In the genomic region with DNA sequence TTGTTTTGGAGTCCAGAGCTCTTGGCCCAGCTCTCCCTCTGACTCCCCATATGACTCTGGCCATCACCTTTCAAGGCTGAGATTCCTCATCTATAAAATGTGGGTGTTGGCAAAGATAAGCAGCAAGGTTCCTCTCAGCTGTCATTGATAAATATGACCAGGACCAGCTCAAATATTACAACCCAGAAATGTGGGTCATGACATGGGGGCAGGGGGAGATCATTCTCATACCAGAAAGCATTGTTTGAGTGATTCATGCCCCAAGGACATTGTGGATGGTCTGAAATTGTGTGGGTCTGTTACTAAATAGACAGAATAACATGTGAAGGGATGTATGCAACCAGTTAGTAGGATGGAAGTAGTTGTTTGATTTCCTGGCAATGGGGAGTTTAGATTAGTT, we compare ENCODE assay signal across 36 cellular contexts. TPM values are rescaled to one million over a fixed set of nuclear protein-coding genes. Genes with fewer than 3 reads are reported as not detected.
"Had no signal": no experiment of that assay in that cellular context is flagged by ENCODE, and none has a peak within 500 bp of the region (broad histone marks: within the 10 kb centered on the region; RNA-seq: fewer than 3 reads in every experiment).

No MANE protein-coding gene starts in this region.

- H3K27me3 ChIP-seq: breast epithelium, pancreas, upper lobe of left lung, vagina had no signal

- FAIRE-seq: islet of Langerhans, pancreas, small intestine, TTC549 had no signal

- H3K36me3 ChIP-seq: breast epithelium, left ventricle myocardium inferior, pancreas, prostate gland, upper lobe of left lung, vagina had no signal

- H3K9me3 Mint-ChIP-seq: activated CD4-positive, alpha-beta memory T cell treated with anti-CD3 and anti-CD28 coated beads for 36 hours; activated CD4-positive, alpha-beta T cell treated with anti-CD3 and anti-CD28 coated beads, Interleukin-2, amount 10 ng/mL, durations not matched to agents 24 days and 14 days; activated naive CD4-positive, alpha-beta T cell treated with anti-CD3 and anti-CD28 coated beads, Interleukin-2, amount 10 ng/mL, durations not matched to agents 7 days and 5 days; activated naive CD8-positive, alpha-beta T cell treated with anti-CD3 and anti-CD28 coated beads, Interleukin-2, amount 10 ng/mL, durations not matched to agents 7 days and 5 days; activated T-helper 1 cell treated with anti-CD3 and anti-CD28 coated beads, Interleukin-12 subunit alpha, Interleukin-12 subunit beta, Interleukin-2, Interleukin-4 antibody, amounts not matched to agents 30 ng/mL and 10 ng/mL and 1 ng/mL, durations not matched to agents 14 hours and 24 hours and 36 hours; endodermal cell; naive B cell; stimulated activated memory B cell treated with anti-CD40 and anti-IgM and Interleukin-4, amounts not matched to agents 10 μg/mL and 1 μg/mL and 100 μg/mL, for 72 hours; stimulated activated naive CD8-positive, alpha-beta T cell treated with anti-CD3 and anti-CD28 coated beads, Interleukin-15, amount 100 ng/mL, for 72 hours; T-helper 1 cell treated with Interleukin-12 subunit alpha and Interleukin-12 subunit beta and Interleukin-4 antibody, amounts not matched to agents 30 μg/mL and 1 μg/mL, for 36 hours had no signal

- H3K4me1 ChIP-seq: breast epithelium, prostate gland, upper lobe of left lung, vagina had no signal

- DNase-seq: activated CD4-positive, alpha-beta memory T cell treated with anti-CD3 and anti-CD28 coated beads for 36 hours; activated CD4-positive, alpha-beta T cell treated with anti-CD3 and anti-CD28 coated beads, Interleukin-2, amount 10 ng/mL, durations not matched to agents 24 days and 14 days; activated CD8-positive, alpha-beta memory T cell treated with anti-CD3 and anti-CD28 coated beads, Interleukin-2, amount 50 U/mL, for 4 hours; activated gamma-delta T cell; activated naive CD4-positive, alpha-beta T cell treated with anti-CD3 and anti-CD28 coated beads, Interleukin-2, amount 10 ng/mL, durations not matched to agents 7 days and 5 days; activated naive CD8-positive, alpha-beta T cell treated with anti-CD3 and anti-CD28 coated beads, Interleukin-2, amount 10 ng/mL, durations not matched to agents 7 days and 5 days; activated T-cell treated with anti-CD3 and anti-CD28 coated beads, Interleukin-2, amount 50 U/mL, for 1 hour; amniotic stem cell; central memory CD4-positive, alpha-beta T cell; endodermal cell; foreskin melanocyte; left ventricle myocardium inferior; naive B cell; pancreas; retina; small intestine; stimulated activated CD4-positive, alpha-beta T cell treated with anti-CD3 and anti-CD28 coated beads, Interleukin-4, amount 100 ng/mL, for 24 hours; stimulated activated naive CD8-positive, alpha-beta T cell treated with anti-CD3 and anti-CD28 coated beads, Interleukin-15, amount 100 ng/mL, for 72 hours; substantia nigra; T-helper 9 cell; upper lobe of left lung had no signal

- H3K4me3 ChIP-seq: breast epithelium, left ventricle myocardium inferior, lung, pancreas, prostate gland, upper lobe of left lung, vagina had no signal

- ATAC-seq: esophagus mucosa; pancreas; sciatic nerve; stimulated activated memory B cell treated with anti-CD40 and anti-IgM and Interleukin-4, amounts not matched to agents 10 μg/mL and 1 μg/mL and 100 μg/mL, for 72 hours; stimulated activated naive CD8-positive, alpha-beta T cell treated with anti-CD3 and anti-CD28 coated beads, Interleukin-15, amount 100 ng/mL, for 72 hours had no signal

- H3K9me3 ChIP-seq: breast epithelium, left ventricle myocardium inferior, pancreas, prostate gland, upper lobe of left lung, vagina had no signal

- H3K27me3 Mint-ChIP-seq: activated CD4-positive, alpha-beta memory T cell treated with anti-CD3 and anti-CD28 coated beads for 36 hours; activated CD4-positive, alpha-beta T cell treated with anti-CD3 and anti-CD28 coated beads, Interleukin-2, amount 10 ng/mL, durations not matched to agents 24 days and 14 days; activated naive CD4-positive, alpha-beta T cell treated with anti-CD3 and anti-CD28 coated beads, Interleukin-2, amount 10 ng/mL, durations not matched to agents 7 days and 5 days; activated naive CD8-positive, alpha-beta T cell treated with anti-CD3 and anti-CD28 coated beads, Interleukin-2, amount 10 ng/mL, durations not matched to agents 7 days and 5 days; stimulated activated memory B cell treated with anti-CD40 and anti-IgM and Interleukin-4, amounts not matched to agents 10 μg/mL and 1 μg/mL and 100 μg/mL, for 72 hours; stimulated activated naive CD8-positive, alpha-beta T cell treated with anti-CD3 and anti-CD28 coated beads, Interleukin-15, amount 100 ng/mL, for 72 hours had no signal

- H3K4me1 Mint-ChIP-seq: activated CD4-positive, alpha-beta T cell treated with anti-CD3 and anti-CD28 coated beads, Interleukin-2, amount 10 ng/mL, durations not matched to agents 24 days and 14 days; activated naive CD4-positive, alpha-beta T cell treated with anti-CD3 and anti-CD28 coated beads, Interleukin-2, amount 10 ng/mL, durations not matched to agents 7 days and 5 days; activated naive CD8-positive, alpha-beta T cell treated with anti-CD3 and anti-CD28 coated beads, Interleukin-2, amount 10 ng/mL, durations not matched to agents 7 days and 5 days; naive B cell; stimulated activated memory B cell treated with anti-CD40 and anti-IgM and Interleukin-4, amounts not matched to agents 10 μg/mL and 1 μg/mL and 100 μg/mL, for 72 hours; stimulated activated naive CD8-positive, alpha-beta T cell treated with anti-CD3 and anti-CD28 coated beads, Interleukin-15, amount 100 ng/mL, for 72 hours had no signal

- H3K4me3 Mint-ChIP-seq: activated CD4-positive, alpha-beta memory T cell treated with anti-CD3 and anti-CD28 coated beads for 36 hours; activated CD4-positive, alpha-beta T cell treated with anti-CD3 and anti-CD28 coated beads, Interleukin-2, amount 10 ng/mL, durations not matched to agents 24 days and 14 days; activated naive CD4-positive, alpha-beta T cell treated with anti-CD3 and anti-CD28 coated beads, Interleukin-2, amount 10 ng/mL, durations not matched to agents 7 days and 5 days; activated naive CD8-positive, alpha-beta T cell treated with anti-CD3 and anti-CD28 coated beads, Interleukin-2, amount 10 ng/mL, durations not matched to agents 7 days and 5 days; activated T-helper 1 cell treated with anti-CD3 and anti-CD28 coated beads, Interleukin-12 subunit alpha, Interleukin-12 subunit beta, Interleukin-2, Interleukin-4 antibody, amounts not matched to agents 30 ng/mL and 10 ng/mL and 1 ng/mL, durations not matched to agents 14 hours and 24 hours and 36 hours; endodermal cell; naive B cell; stimulated activated memory B cell treated with anti-CD40 and anti-IgM and Interleukin-4, amounts not matched to agents 10 μg/mL and 1 μg/mL and 100 μg/mL, for 72 hours; stimulated activated naive CD8-positive, alpha-beta T cell treated with anti-CD3 and anti-CD28 coated beads, Interleukin-15, amount 100 ng/mL, for 72 hours; T-helper 1 cell treated with Interleukin-12 subunit alpha and Interleukin-12 subunit beta and Interleukin-4 antibody, amounts not matched to agents 30 μg/mL and 1 μg/mL, for 36 hours had no signal

- H3K27ac Mint-ChIP-seq: activated CD4-positive, alpha-beta memory T cell treated with anti-CD3 and anti-CD28 coated beads for 36 hours; activated CD4-positive, alpha-beta T cell treated with anti-CD3 and anti-CD28 coated beads, Interleukin-2, amount 10 ng/mL, durations not matched to agents 24 days and 14 days; activated naive CD4-positive, alpha-beta T cell treated with anti-CD3 and anti-CD28 coated beads, Interleukin-2, amount 10 ng/mL, durations not matched to agents 7 days and 5 days; activated naive CD8-positive, alpha-beta T cell treated with anti-CD3 and anti-CD28 coated beads, Interleukin-2, amount 10 ng/mL, durations not matched to agents 7 days and 5 days; activated T-helper 1 cell treated with anti-CD3 and anti-CD28 coated beads, Interleukin-12 subunit alpha, Interleukin-12 subunit beta, Interleukin-2, Interleukin-4 antibody, amounts not matched to agents 30 ng/mL and 10 ng/mL and 1 ng/mL, durations not matched to agents 14 hours and 24 hours and 36 hours; endodermal cell; naive B cell; stimulated activated memory B cell treated with anti-CD40 and anti-IgM and Interleukin-4, amounts not matched to agents 10 μg/mL and 1 μg/mL and 100 μg/mL, for 72 hours; stimulated activated naive CD8-positive, alpha-beta T cell treated with anti-CD3 and anti-CD28 coated beads, Interleukin-15, amount 100 ng/mL, for 72 hours; T-helper 1 cell treated with Interleukin-12 subunit alpha and Interleukin-12 subunit beta and Interleukin-4 antibody, amounts not matched to agents 30 μg/mL and 1 μg/mL, for 36 hours had no signal

- H3K36me3 Mint-ChIP-seq: activated CD4-positive, alpha-beta memory T cell treated with anti-CD3 and anti-CD28 coated beads for 36 hours; activated naive CD4-positive, alpha-beta T cell treated with anti-CD3 and anti-CD28 coated beads, Interleukin-2, amount 10 ng/mL, durations not matched to agents 7 days and 5 days; activated naive CD8-positive, alpha-beta T cell treated with anti-CD3 and anti-CD28 coated beads, Interleukin-2, amount 10 ng/mL, durations not matched to agents 7 days and 5 days; naive B cell; stimulated activated memory B cell treated with anti-CD40 and anti-IgM and Interleukin-4, amounts not matched to agents 10 μg/mL and 1 μg/mL and 100 μg/mL, for 72 hours had no signal

- H3K27ac ChIP-seq: breast epithelium, left ventricle myocardium inferior, pancreas, prostate gland, upper lobe of left lung, vagina, VCaP had no signal

RNA-seq across cellular contexts. Expression of a gene that starts 13.9 kb away (rescaled TPM):
- total RNA-seq: activated CD4-positive, alpha-beta memory T cell treated with anti-CD3 and anti-CD28 coated beads for 36 hours; activated CD4-positive, alpha-beta T cell treated with anti-CD3 and anti-CD28 coated beads, Interleukin-2, amount 10 ng/mL, durations not matched to agents 24 days and 14 days; activated CD8-positive, alpha-beta memory T cell treated with anti-CD3 and anti-CD28 coated beads for 36 hours; activated naive CD8-positive, alpha-beta T cell treated with anti-CD3 and anti-CD28 coated beads, Interleukin-2, amount 10 ng/mL, durations not matched to agents 7 days and 5 days; activated T-helper 1 cell treated with anti-CD3 and anti-CD28 coated beads, Interleukin-12 subunit alpha, Interleukin-12 subunit beta, Interleukin-2, Interleukin-4 antibody, amounts not matched to agents 30 ng/mL and 10 ng/mL and 1 ng/mL, durations not matched to agents 14 hours and 24 hours and 36 hours; left ventricle myocardium inferior; prostate gland; vagina had no signal
- polyA plus RNA-seq: neural cell, small intestine had no signal

RNA-seq across cellular contexts. Expression of a gene that starts 41.3 kb away (rescaled TPM):
- total RNA-seq: activated CD4-positive, alpha-beta memory T cell treated with anti-CD3 and anti-CD28 coated beads for 36 hours; activated CD4-positive, alpha-beta T cell treated with anti-CD3 and anti-CD28 coated beads, Interleukin-2, amount 10 ng/mL, durations not matched to agents 24 days and 14 days; activated CD8-positive, alpha-beta memory T cell treated with anti-CD3 and anti-CD28 coated beads for 36 hours; activated naive CD8-positive, alpha-beta T cell treated with anti-CD3 and anti-CD28 coated beads, Interleukin-2, amount 10 ng/mL, durations not matched to agents 7 days and 5 days; activated T-helper 1 cell treated with anti-CD3 and anti-CD28 coated beads, Interleukin-12 subunit alpha, Interleukin-12 subunit beta, Interleukin-2, Interleukin-4 antibody, amounts not matched to agents 30 ng/mL and 10 ng/mL and 1 ng/mL, durations not matched to agents 14 hours and 24 hours and 36 hours; breast epithelium; endodermal cell; esophagus mucosa; left ventricle myocardium inferior; lung; pancreas; sciatic nerve; upper lobe of left lung; vagina had no signal
- polyA plus RNA-seq: neural cell, pancreas, small intestine, thymus had no signal
